In genomic region chr13:58160980-58161379, GRCh38 we compare ENCODE assay signal across 1 cellular context.
A peak's percentile ranks its signal among the peaks of the same experiment; 100 is the strongest.
TF ChIP-seq lines count a peak whose summit lies in the region.

No MANE protein-coding gene starts in this region.

TF ChIP-seq in HepG2, 621 proteins besides CTCF, POLR2A, EP300 and RAD21 (continued from another document):
- no peak for TF ChIP-seq ARID5B (CRISPR knock-in tag; IDR thresholded peaks at IDR 0.05)
- peak; percentile 83; the same call in 1 of the 2 replicates for TF ChIP-seq U2AF2 (IDR thresholded peaks at IDR 0.05; ENCODE audit: low read depth, low read length)
- no peak for TF ChIP-seq RAD51 (IDR thresholded peaks at IDR 0.05; ENCODE audit: borderline replicate concordance)
- TF ChIP-seq SRSF9 (IDR thresholded peaks at IDR 0.05; ENCODE audit: borderline replicate concordance, insufficient read depth, low read depth, low read length, poor library complexity, severe bottlenecking) = peak; percentile 60
